ENCODE assay signal across 9 cellular contexts in genomic region chr7:27191716-27192545, GRCh38. TPM values are rescaled to one million over a fixed set of nuclear protein-coding genes. Genes with fewer than 3 reads are reported as not detected.
DNase-seq lines count a peak whose midpoint lies in the region; ATAC-seq and TF ChIP-seq lines count a peak whose summit lies in the region.
"Had no signal": no experiment of that assay in that cellular context is flagged by ENCODE, and none has a peak within 500 bp of the region (broad histone marks: within the 10 kb centered on the region; RNA-seq: fewer than 3 reads in every experiment).

No MANE protein-coding gene starts in this region.

- H3K27me3 Mint-ChIP-seq in CD8-positive, alpha-beta T cell (ENCODE audit: low read depth) = peaks cover 84% of the 10 kb centered on the region
- peaks cover 46% of the 10 kb centered on the region for H3K27me3 Mint-ChIP-seq in glutamatergic neuron (ENCODE audit: unreplicated experiment)

- H3K9me3 Mint-ChIP-seq in CD8-positive, alpha-beta T cell = no peaks in the 10 kb centered on the region
- peaks cover 18% of the 10 kb centered on the region for H3K9me3 Mint-ChIP-seq in glutamatergic neuron (ENCODE audit: unreplicated experiment)

- no peak for ATAC-seq in CD8-positive, alpha-beta T cell
- ATAC-seq in RWPE2 (ENCODE audit: low read depth) = peak; percentile 8
- no peak for ATAC-seq in GM18502 (IDR thresholded peaks at IDR 0.05; ENCODE audit: poor library complexity, unreplicated experiment)
- no peak for ATAC-seq in HG03457 (IDR thresholded peaks at IDR 0.05; ENCODE audit: unreplicated experiment)
- ATAC-seq in HG03135 (IDR thresholded peaks at IDR 0.05; ENCODE audit: unreplicated experiment) = no peak

- H3K4me1 Mint-ChIP-seq in CD8-positive, alpha-beta T cell (ENCODE audit: low read depth) = peaks cover 43% of the 10 kb centered on the region
- peaks cover 3% of the 10 kb centered on the region for H3K4me1 Mint-ChIP-seq in glutamatergic neuron (ENCODE audit: low read depth, unreplicated experiment)

- no peak overlapping the region for H3K4me3 ChIP-seq in CD8-positive, alpha-beta T cell (ENCODE audit: low read depth, low read length)
- peak overlapping the region; percentile 89 for H3K4me3 ChIP-seq in RWPE2 (ENCODE audit: severe bottlenecking)

- no peak overlapping the region for H3K27ac ChIP-seq in CD8-positive, alpha-beta T cell (ENCODE audit: low read depth, low read length)
- H3K27ac ChIP-seq in RWPE2 (ENCODE audit: poor library complexity, severe bottlenecking) = peak overlapping the region; percentile 92

- H3K4me1 ChIP-seq in CD8-positive, alpha-beta T cell (ENCODE audit: insufficient read depth, low read length) = peaks cover 43% of the 10 kb centered on the region
- H3K4me1 ChIP-seq in RWPE2 (ENCODE audit: insufficient read depth, poor library complexity, severe bottlenecking) = peaks cover 40% of the 10 kb centered on the region

- peaks cover 83% of the 10 kb centered on the region for H3K27me3 ChIP-seq in CD8-positive, alpha-beta T cell (ENCODE audit: insufficient read depth, low read length)
- no peaks in the 10 kb centered on the region for H3K27me3 ChIP-seq in RWPE2 (ENCODE audit: insufficient read depth, poor library complexity, severe bottlenecking)

- CTCF ChIA-PET in CD8-positive, alpha-beta T cell (lab: Charles Lee) = interaction anchor here (0.9 to 4.9 kb wide), 7 partner anchors 10 to 910 kb away, joined by 3 to 33 read pairs (median 3); no protein-coding TSS in a partner anchor

- POLR2A ChIA-PET in CD8-positive, alpha-beta T cell (lab: Charles Lee) = no interaction called here

- H3K4me3 Mint-ChIP-seq in CD8-positive, alpha-beta T cell = peak overlapping the region; percentile 65
- H3K4me3 Mint-ChIP-seq in glutamatergic neuron (ENCODE audit: unreplicated experiment) = peak overlapping the region; percentile 49

- no peak for TF ChIP-seq CTCF in CD8-positive, alpha-beta T cell (IDR thresholded peaks at IDR 0.05)
- TF ChIP-seq CTCF in RWPE2 (IDR thresholded peaks at IDR 0.05; ENCODE audit: poor library complexity, severe bottlenecking) = no peak
- no peak for TF ChIP-seq CTCF in glutamatergic neuron (IDR thresholded peaks at IDR 0.05; ENCODE audit: partially characterized antibody, unreplicated experiment)

- peak in 1 of 7 experiments; percentile 55 for DNase-seq in CD8-positive, alpha-beta T cell
- DNase-seq in RWPE2 (ENCODE audit: low spot score) = peak; percentile 74
- DNase-seq in glutamatergic neuron = peak; percentile 55
- peak; percentile 66 for DNase-seq in retina
- DNase-seq in amniotic stem cell (lab: John Stamatoyannopoulos, UW) = no peak
- DNase-seq: DND-41 had no signal

- H3K27ac Mint-ChIP-seq in CD8-positive, alpha-beta T cell = no peak overlapping the region
- no peak overlapping the region for H3K27ac Mint-ChIP-seq in glutamatergic neuron (ENCODE audit: unreplicated experiment)

- no peaks in the 10 kb centered on the region for H3K36me3 ChIP-seq in CD8-positive, alpha-beta T cell (ENCODE audit: insufficient read depth, low read length)
- H3K36me3 ChIP-seq in RWPE2 (ENCODE audit: low read depth) = peaks cover 26% of the 10 kb centered on the region

- H3K36me3 Mint-ChIP-seq in CD8-positive, alpha-beta T cell = no peaks in the 10 kb centered on the region
- H3K36me3 Mint-ChIP-seq in glutamatergic neuron (ENCODE audit: unreplicated experiment) = peaks cover 3% of the 10 kb centered on the region

- H3K9me3 ChIP-seq in CD8-positive, alpha-beta T cell (ENCODE audit: low read length) = no peaks in the 10 kb centered on the region
- H3K9me3 ChIP-seq in RWPE2 (ENCODE audit: severe bottlenecking) = no peaks in the 10 kb centered on the region

- intact Hi-C loops in CD8-positive, alpha-beta T cell (cut with DNase I, micrococcal nuclease) = loop anchor here (10.0 kb wide), 2 partner anchors 993 to 1337 kb away; partner anchors contain the start of gene JAZF1 (in 1 of the 2)

RNA-seq across cellular contexts. Expression of gene HOXA11, which starts 6.9 kb away (rescaled TPM):
- total RNA-seq in CD8-positive, alpha-beta T cell = not detected
- total RNA-seq in glutamatergic neuron (ENCODE audit: unreplicated experiment) = not detected

RNA-seq across cellular contexts. Expression of gene HOXA13, which starts 8.0 kb away (rescaled TPM):
- total RNA-seq in CD8-positive, alpha-beta T cell = not detected
- total RNA-seq in glutamatergic neuron (ENCODE audit: unreplicated experiment) = not detected

RNA-seq across cellular contexts. Expression of gene HOXA10, which starts 17.8 kb away (rescaled TPM):
- not detected for total RNA-seq in CD8-positive, alpha-beta T cell
- total RNA-seq in glutamatergic neuron (ENCODE audit: unreplicated experiment) = not detected

RNA-seq across cellular contexts. Expression of gene HOXA9, which starts 26.6 kb away (rescaled TPM):
- not detected for total RNA-seq in CD8-positive, alpha-beta T cell
- total RNA-seq in glutamatergic neuron (ENCODE audit: unreplicated experiment) = not detected

RNA-seq across cellular contexts. Expression of gene HOXA7, which starts 35.5 kb away (rescaled TPM):
- not detected for total RNA-seq in CD8-positive, alpha-beta T cell
- not detected for total RNA-seq in glutamatergic neuron (ENCODE audit: unreplicated experiment)
